In the genomic region with DNA sequence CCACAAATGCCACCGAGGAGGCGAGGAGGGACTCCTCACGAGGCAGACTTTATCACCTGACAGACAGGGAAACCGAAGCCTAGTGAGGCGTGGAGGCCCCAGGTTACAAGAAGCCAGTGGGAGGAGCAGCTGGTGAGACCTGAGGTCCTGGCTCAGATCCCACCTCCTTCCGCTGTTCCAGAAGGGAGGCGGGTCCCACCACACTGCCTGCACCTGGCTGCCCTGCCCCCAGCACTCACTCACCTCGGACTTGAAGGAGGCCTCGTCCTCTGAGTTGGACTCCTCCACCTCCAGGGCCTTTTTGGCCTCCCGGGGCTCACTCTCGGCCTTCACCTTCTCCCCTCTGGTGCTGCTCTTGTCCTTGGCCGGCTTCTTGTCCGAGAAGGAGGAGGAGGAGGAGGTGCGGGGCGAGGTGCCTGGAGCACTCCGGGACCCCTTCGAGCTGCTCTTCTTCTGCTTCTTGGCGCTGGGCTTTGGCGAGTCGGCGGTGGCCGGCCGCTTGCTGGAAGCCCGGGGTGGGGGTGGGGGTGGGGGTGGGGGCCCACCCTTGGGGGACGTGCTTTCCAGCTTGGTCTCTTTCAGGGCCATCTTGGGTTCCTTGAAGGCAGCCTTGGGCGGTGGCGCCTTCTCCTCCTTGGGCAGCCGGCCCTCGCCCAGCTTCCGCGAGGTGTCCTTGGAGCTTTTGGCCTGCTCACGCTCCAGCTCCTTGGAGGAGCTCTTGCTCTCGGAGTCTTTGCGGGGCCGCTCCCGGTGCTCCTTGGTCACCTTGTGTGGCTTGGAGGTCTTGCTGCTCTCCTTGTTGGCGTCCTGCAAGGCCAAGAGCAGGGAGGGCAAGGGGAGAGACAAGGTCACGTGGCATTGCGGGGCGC, we compare ENCODE assay signal across 27 cellular contexts. TPM values are rescaled to one million over a fixed set of nuclear protein-coding genes. Genes with fewer than 3 reads are reported as not detected.
DNase-seq lines count a peak whose midpoint lies in the region; TF ChIP-seq lines count a peak whose summit lies in the region.
"Had no signal": no experiment of that assay in that cellular context is flagged by ENCODE, and none has a peak within 500 bp of the region (broad histone marks: within the 10 kb centered on the region; RNA-seq: fewer than 3 reads in every experiment).

No MANE protein-coding gene starts in this region.

- no peak for TF ChIP-seq CTCF in spleen (IDR thresholded peaks at IDR 0.05 in 8 of 11, conservative IDR thresholded peaks at IDR 0.05 in 3 of 11)
- TF ChIP-seq CTCF in brain microvascular endothelial cell (IDR thresholded peaks at IDR 0.05; ENCODE audit: low read depth, low read length, missing control alignments): no peak

- WGBS in spleen, 5 donors: 88 to 94% (median 92%) methylated on average over 26 to 40 of the region's 40 CpGs

- H3K4me3 Mint-ChIP-seq in activated naive CD8-positive, alpha-beta T cell treated with anti-CD3 and anti-CD28 coated beads for 36 hours: no peak overlapping the region
- H3K4me3 Mint-ChIP-seq: activated naive CD8-positive, alpha-beta T cell treated with anti-CD3 and anti-CD28 coated beads, Interleukin-2, amount 10 ng/mL, durations not matched to agents 7 days and 5 days; activated T-cell treated with anti-CD3 and anti-CD28 coated beads, Interleukin-2, amount 50 U/mL, for 4 hours; CD4-positive, alpha-beta memory T cell; stimulated activated memory B cell treated with anti-CD40 and anti-IgM and Interleukin-4, amounts not matched to agents 10 μg/mL and 1 μg/mL and 100 μg/mL, for 72 hours had no signal

- H3K4me1 Mint-ChIP-seq in activated naive CD8-positive, alpha-beta T cell treated with anti-CD3 and anti-CD28 coated beads for 36 hours: no peaks in the 10 kb centered on the region
- H3K4me1 Mint-ChIP-seq: activated naive CD8-positive, alpha-beta T cell treated with anti-CD3 and anti-CD28 coated beads, Interleukin-2, amount 10 ng/mL, durations not matched to agents 7 days and 5 days had no signal

- peaks cover 3 to 73% (median 44%) of the 10 kb centered on the region in 6 donors for H3K4me1 ChIP-seq in spleen
- H3K4me1 ChIP-seq: prostate gland had no signal

- peak; percentile 51 for DNase-seq in NCI-H2029 (lab: John Stamatoyannopoulos, UW)
- no peak for DNase-seq in NCI-H2029 treated with DMSO at 0.1 percent for 48 hours (lab: John Stamatoyannopoulos, UW)
- peak; percentile 61 for DNase-seq in NCI-H2171 treated with DMSO at 0.1 percent for 48 hours (lab: John Stamatoyannopoulos, UW)
- DNase-seq in kidney tubule cell (ENCODE audit: low spot score): peak; percentile 34
- DNase-seq in spleen: peak; percentile 71
- DNase-seq in T-helper 2 cell: no peak
- DNase-seq in activated naive CD8-positive, alpha-beta T cell treated with anti-CD3 and anti-CD28 coated beads for 36 hours: no peak
- no peak for DNase-seq in brain microvascular endothelial cell
- DNase-seq: 8988T; activated gamma-delta T cell; activated naive CD8-positive, alpha-beta T cell treated with anti-CD3 and anti-CD28 coated beads, Interleukin-2, amount 10 ng/mL, durations not matched to agents 7 days and 5 days; activated T-cell treated with anti-CD3 and anti-CD28 coated beads, Interleukin-2, amount 50 U/mL, for 4 hours; caudate nucleus; cortex of kidney; effector memory CD4-positive, alpha-beta T cell; EL; left ventricle myocardium inferior; MG63; NCI-H1105; NCI-H1930 had no signal

- H3K36me3 ChIP-seq in spleen: peaks cover 0 to 90% (median 45%) of the 10 kb centered on the region in 6 donors
- peaks cover 27% of the 10 kb centered on the region for H3K36me3 ChIP-seq in brain microvascular endothelial cell (replicated peaks)
- H3K36me3 ChIP-seq: MG63 had no signal

- H3K27me3 ChIP-seq in spleen (replicated peaks in 1 of 7): no peaks in the 10 kb centered on the region
- H3K27me3 ChIP-seq in brain microvascular endothelial cell (replicated peaks): no peaks in the 10 kb centered on the region
- H3K27me3 ChIP-seq: ascending aorta, MG63, SJSA1 had no signal

- H3K9me3 ChIP-seq in spleen: no peaks in the 10 kb centered on the region
- H3K9me3 ChIP-seq: ascending aorta, left ventricle myocardium inferior, MG63, prostate gland, SJSA1 had no signal

- H3K27me3 Mint-ChIP-seq in activated naive CD8-positive, alpha-beta T cell treated with anti-CD3 and anti-CD28 coated beads for 36 hours: no peaks in the 10 kb centered on the region
- H3K27me3 Mint-ChIP-seq: activated naive CD8-positive, alpha-beta T cell treated with anti-CD3 and anti-CD28 coated beads, Interleukin-2, amount 10 ng/mL, durations not matched to agents 7 days and 5 days; CD4-positive, alpha-beta memory T cell; stimulated activated memory B cell treated with anti-CD40 and anti-IgM and Interleukin-4, amounts not matched to agents 10 μg/mL and 1 μg/mL and 100 μg/mL, for 72 hours had no signal

- H3K27ac ChIP-seq in spleen (peak overlapping the region in 5 of 8 donors; percentile 59 to 75 (median 72)), brain microvascular endothelial cell (no peak overlapping the region)
- H3K27ac ChIP-seq: ascending aorta, KMS-11, left ventricle myocardium inferior, prostate gland, SJSA1 had no signal

- no peak overlapping the region for H3K27ac Mint-ChIP-seq in activated naive CD8-positive, alpha-beta T cell treated with anti-CD3 and anti-CD28 coated beads for 36 hours
- H3K27ac Mint-ChIP-seq: activated naive CD8-positive, alpha-beta T cell treated with anti-CD3 and anti-CD28 coated beads, Interleukin-2, amount 10 ng/mL, durations not matched to agents 7 days and 5 days; CD4-positive, alpha-beta memory T cell; stimulated activated memory B cell treated with anti-CD40 and anti-IgM and Interleukin-4, amounts not matched to agents 10 μg/mL and 1 μg/mL and 100 μg/mL, for 72 hours had no signal

- TF ChIP-seq POLR2A in spleen (IDR thresholded peaks at IDR 0.05): no peak

- peaks cover 3% of the 10 kb centered on the region for H3K36me3 Mint-ChIP-seq in activated naive CD8-positive, alpha-beta T cell treated with anti-CD3 and anti-CD28 coated beads for 36 hours

- no peaks in the 10 kb centered on the region for H3K9me3 Mint-ChIP-seq in activated naive CD8-positive, alpha-beta T cell treated with anti-CD3 and anti-CD28 coated beads for 36 hours
- H3K9me3 Mint-ChIP-seq: activated naive CD8-positive, alpha-beta T cell treated with anti-CD3 and anti-CD28 coated beads, Interleukin-2, amount 10 ng/mL, durations not matched to agents 7 days and 5 days; activated T-cell treated with anti-CD3 and anti-CD28 coated beads, Interleukin-2, amount 50 U/mL, for 4 hours; CD4-positive, alpha-beta memory T cell; stimulated activated memory B cell treated with anti-CD40 and anti-IgM and Interleukin-4, amounts not matched to agents 10 μg/mL and 1 μg/mL and 100 μg/mL, for 72 hours had no signal

- no peak overlapping the region for H3K4me3 ChIP-seq in spleen
- H3K4me3 ChIP-seq in brain microvascular endothelial cell (ENCODE audit: low read depth, low read length): no peak overlapping the region
- H3K4me3 ChIP-seq: ascending aorta, GM12878, left ventricle myocardium inferior, MG63, prostate gland, SJSA1 had no signal

- intact Hi-C loops in spleen (cut with DNase I; ENCODE audit: low total_unique reads): no loop called here

- in situ Hi-C loops in brain microvascular endothelial cell (cut with HindIII; ENCODE audit: low pct_ligation_motif_present, low sequenced_read_pairs): no loop called here

RNA-seq across cellular contexts. Expression of gene MLLT1, which starts 57.7 kb away (rescaled TPM):
- total RNA-seq in spleen: 10 to 100 TPM; 18.9 to 57.2 (median 41.3) TPM
- 10 to 100 TPM; 10.1 to 20.6 (median 15.0) TPM for polyA plus RNA-seq in spleen
- total RNA-seq in activated naive CD8-positive, alpha-beta T cell treated with anti-CD3 and anti-CD28 coated beads for 36 hours: 10 to 100 TPM; 55.2 to 56.8 TPM

Comparison
In these comparisons a context has a peak if more than half of its experiments do, and no peak if none do; other contexts are left out.
1. DNase-seq: peak in NCI-H2029 (single experiment), NCI-H2171 treated with DMSO at 0.1 percent for 48 hours (single experiment), kidney tubule cell (single experiment) and spleen (single experiment); none in NCI-H2029 treated with DMSO at 0.1 percent for 48 hours (single experiment), T-helper 2 cell (0 of 5), activated naive CD8-positive, alpha-beta T cell treated with anti-CD3 and anti-CD28 coated beads for 36 hours (single experiment) and brain microvascular endothelial cell (single experiment).